Comparison of ENCODE assay signal across 16 cellular contexts in the genomic region with DNA sequence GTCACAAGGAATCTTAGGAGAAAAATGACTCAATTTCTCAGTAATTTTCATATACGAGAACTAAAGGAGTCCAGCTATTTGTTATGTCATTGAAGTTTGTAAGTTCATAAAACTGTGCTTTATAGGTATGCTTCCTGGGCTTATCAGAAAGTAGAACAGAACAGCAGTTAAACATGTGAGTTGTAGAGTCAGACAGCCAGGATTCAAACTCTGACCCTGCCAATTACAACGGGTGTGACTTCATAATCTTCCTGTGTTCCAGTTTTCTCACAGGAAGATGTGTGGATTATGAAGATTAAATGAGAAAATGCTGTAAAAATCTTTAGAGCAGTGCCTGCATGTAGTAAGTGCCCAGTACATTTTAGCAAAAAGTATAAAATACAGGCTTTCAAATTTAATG. TPM values are rescaled to one million over a fixed set of nuclear protein-coding genes. Genes with fewer than 3 reads are reported as not detected.
DNase-seq lines count a peak whose midpoint lies in the region; FAIRE-seq and TF ChIP-seq lines count a peak whose summit lies in the region.
"Had no signal": no experiment of that assay in that cellular context is flagged by ENCODE, and none has a peak within 500 bp of the region (broad histone marks: within the 10 kb centered on the region; RNA-seq: fewer than 3 reads in every experiment).

No MANE protein-coding gene starts in this region.

- H3K79me2 ChIP-seq in OCI-LY3 (ENCODE audit: low read length), result no peaks in the 10 kb centered on the region

- peak; percentile 63 for FAIRE-seq in D721Med (lab: Jason Lieb, UNC)
- no peak for FAIRE-seq in RCC 7860 (lab: Jason Lieb, UNC)
- FAIRE-seq: GM18507 had no signal

- peak overlapping the region; percentile 28 for H3K4me2 ChIP-seq in OCI-LY3 (ENCODE audit: low read length)
- H3K4me2 ChIP-seq: GM23338 had no signal

- no peaks in the 10 kb centered on the region for H4K20me1 ChIP-seq in OCI-LY3 (ENCODE audit: insufficient read depth, low read length)

- TF ChIP-seq POLR2A in sigmoid colon (IDR thresholded peaks at IDR 0.05), result no peak

- no peak for TF ChIP-seq EP300 in sigmoid colon (IDR thresholded peaks at IDR 0.05)

- H3K4me1 ChIP-seq in OCI-LY3 (ENCODE audit: low read length), result peaks cover 16% of the 10 kb centered on the region
- H3K4me1 ChIP-seq in sigmoid colon, result peaks cover 0 to 14% (median 11%) of the 10 kb centered on the region in 4 donors

- intact Hi-C loops in dorsolateral prefrontal cortex (cut with DNase I) (no loop called here), sigmoid colon (cut with DNase I) (no loop called here)

- no peak overlapping the region for H2AFZ ChIP-seq in OCI-LY3 (ENCODE audit: low read depth, low read length)
- H2AFZ ChIP-seq: GM23338 had no signal

- H3K27ac ChIP-seq in OCI-LY3 (ENCODE audit: low read length), result no peak overlapping the region
- H3K27ac ChIP-seq in dorsolateral prefrontal cortex, result peak overlapping the region in 36 of 59 donors; percentile 3 to 72 (median 52)
- H3K27ac ChIP-seq in sigmoid colon, result peak overlapping the region in 3 of 4 donors; percentile 33 to 62 (median 46)

- H3K4me3 ChIP-seq in OCI-LY3 (ENCODE audit: low read length), result no peak overlapping the region
- peak overlapping the region in 25 of 59 donors; percentile 2 to 46 (median 20) for H3K4me3 ChIP-seq in dorsolateral prefrontal cortex
- no peak overlapping the region for H3K4me3 ChIP-seq in sigmoid colon
- H3K4me3 ChIP-seq: GM12878, GM23338 had no signal

- WGBS in sigmoid colon, 2 donors, result 14 to 55% methylated on average over 2 of the region's 2 CpGs

- DNase-seq in D721Med (ENCODE audit: insufficient read length, low spot score) (no peak), dorsolateral prefrontal cortex (no peak), sigmoid colon (no peak), GM03348 (ENCODE audit: low spot score) (no peak), DMS114 treated with DMSO at 0.1 percent for 48 hours (lab: John Stamatoyannopoulos, UW; ENCODE audit: unreplicated experiment) (no peak), RCC 7860 (ENCODE audit: low spot score) (no peak)
- DNase-seq: CD8-positive, alpha-beta T cell; COR-L47; H7; IMR-90 had no signal

- H3K36me3 ChIP-seq in OCI-LY3 (replicated peaks; ENCODE audit: low read depth, low read length) (no peaks in the 10 kb centered on the region), sigmoid colon (no peaks in the 10 kb centered on the region)

- H3K9me3 ChIP-seq in OCI-LY3 (ENCODE audit: insufficient read depth, low read length) (no peaks in the 10 kb centered on the region), sigmoid colon (no peaks in the 10 kb centered on the region)

- TF ChIP-seq CTCF in D721Med (IDR thresholded peaks at IDR 0.05; ENCODE audit: insufficient read depth, missing control alignments) (no peak), OCI-LY3 (IDR thresholded peaks at IDR 0.05; ENCODE audit: low read depth, low read length) (no peak), dorsolateral prefrontal cortex (IDR thresholded peaks at IDR 0.05 in 54 of 56, conservative IDR thresholded peaks at IDR 0.05 in 2 of 56; ENCODE audit: low read depth in 1 of 56, partially characterized antibody in 56 of 56) (no peak), sigmoid colon (IDR thresholded peaks at IDR 0.05) (no peak)

- no peaks in the 10 kb centered on the region for H3K27me3 ChIP-seq in OCI-LY3 (ENCODE audit: low read depth, low read length)
- H3K27me3 ChIP-seq in dorsolateral prefrontal cortex, result no peaks in the 10 kb centered on the region
- H3K27me3 ChIP-seq in sigmoid colon, result no peaks in the 10 kb centered on the region

- H3K9ac ChIP-seq in OCI-LY3 (ENCODE audit: low read length), result no peak overlapping the region

RNA-seq across cellular contexts. Expression of a gene that starts 8.9 kb away (rescaled TPM):
- 100 to 1,000 TPM; 145 to 347 (median 241) TPM for total RNA-seq in dorsolateral prefrontal cortex
- total RNA-seq in sigmoid colon, result 10 to 100 TPM; 13.5 to 21.0 (median 17.0) TPM
- polyA plus RNA-seq in sigmoid colon, result 1 to 10 TPM; 2.4 to 2.8 (median 2.4) TPM
- total RNA-seq: HT-29 had no signal
- polyA plus RNA-seq: CD14-positive monocyte had no signal

Comparison
In these comparisons a context has a peak if more than half of its experiments do, and no peak if none do; other contexts are left out.
1. RNA of a gene that starts 8.9 kb away (total RNA-seq): 145 to 347 TPM in dorsolateral prefrontal cortex; 13.5 to 21.0 TPM in sigmoid colon; every median in the first group is over 4 times any median in the second.